8 cellular contexts compared by ENCODE assay signal in genomic region chr3:129121792-129122696, GRCh38. TPM values are rescaled to one million over a fixed set of nuclear protein-coding genes. Genes with fewer than 3 reads are reported as not detected.
DNase-seq lines count a peak whose midpoint lies in the region; ATAC-seq and TF ChIP-seq lines count a peak whose summit lies in the region.

TSS of gene RAB43 (minus strand) at chr3:129121804. CDS start at chr3:129121489, 315 bp downstream.

- no peaks in the 10 kb centered on the region for H3K27me3 Mint-ChIP-seq in Caco-2 (ENCODE audit: insufficient read depth, unreplicated experiment)
- H3K27me3 Mint-ChIP-seq in activated naive CD8-positive, alpha-beta T cell, result no peaks in the 10 kb centered on the region

- no TSS peak for BruUV-seq in Caco-2 (replicated peaks; lab: Mats Ljungman, UMichigan)

- peak within 1 kb of the TSS; percentile 80 for H3K4me3 Mint-ChIP-seq in Caco-2 (ENCODE audit: unreplicated experiment)
- peak within 1 kb of the TSS; percentile 96 for H3K4me3 Mint-ChIP-seq in activated naive CD8-positive, alpha-beta T cell

- POLR2A ChIA-PET in Caco-2 (lab: Charles Lee), result interaction anchor here (0.5 to 1.5 kb wide), 5 partner anchors 87 to 968 kb away, joined by 3 to 7 read pairs (median 3); partner anchors contain the start of genes CFAP92 and COPG1

- no peaks in the 10 kb centered on the region for H3K9me3 ChIP-seq in Caco-2

- H3K4me3 ChIP-seq in Caco-2 (ENCODE audit: low read depth, low read length), result peak within 1 kb of the TSS; percentile 78

- H3K9me3 Mint-ChIP-seq in Caco-2 (ENCODE audit: unreplicated experiment), result no peaks in the 10 kb centered on the region
- no peaks in the 10 kb centered on the region for H3K9me3 Mint-ChIP-seq in activated naive CD8-positive, alpha-beta T cell (ENCODE audit: low read depth)

- intact Hi-C loops in Caco-2 (cut with micrococcal nuclease; ENCODE audit: unreplicated experiment), result loop anchor here (2.0 to 10.0 kb wide), 2 partner anchors 69 to 193 kb away; a partner anchor contains a TSS

- TF ChIP-seq CTCF in Caco-2 (IDR thresholded peaks at IDR 0.05; ENCODE audit: insufficient read depth in 1 of 2, low read depth in 1 of 2, low read length in 1 of 2, severe bottlenecking in 1 of 2, unreplicated experiment in 1 of 2), result no peak

- H3K4me1 ChIP-seq in Caco-2, result peaks cover 34% of the 10 kb centered on the region

- peaks cover 38% of the 10 kb centered on the region for H3K36me3 Mint-ChIP-seq in Caco-2 (ENCODE audit: insufficient read depth, unreplicated experiment)
- H3K36me3 Mint-ChIP-seq in activated naive CD8-positive, alpha-beta T cell, result peaks cover 12% of the 10 kb centered on the region

- no peaks in the 10 kb centered on the region for H3K27me3 ChIP-seq in Caco-2 (replicated peaks; ENCODE audit: control insufficient read depth, insufficient read depth, low read length)

- DNase-seq in Caco-2 (peak; percentile 91), Kasumi-1 (lab: John Stamatoyannopoulos, UW) (peak; percentile 71 to 82), SKM-1 (lab: John Stamatoyannopoulos, UW; ENCODE audit: unreplicated experiment) (peak; percentile 35), globus pallidus (ENCODE audit: low spot score) (peak; percentile 76), nucleus accumbens (lab: John Stamatoyannopoulos, UW) (peak in 55 of 56 donors; percentile 28 to 95 (median 77)), substantia nigra (lab: John Stamatoyannopoulos, UW) (peak in 48 of 49 donors; percentile 26 to 99 (median 72))

- H3K4me1 Mint-ChIP-seq in Caco-2 (ENCODE audit: low read depth, unreplicated experiment), result peaks cover 26% of the 10 kb centered on the region
- H3K4me1 Mint-ChIP-seq in activated naive CD8-positive, alpha-beta T cell (ENCODE audit: low read depth), result peaks cover 33% of the 10 kb centered on the region

- CTCF ChIA-PET in Caco-2 (lab: Charles Lee), result interaction anchor here (0.6 to 3.7 kb wide), 9 partner anchors 12 to 1164 kb away, joined by 3 to 21 read pairs (median 6); no protein-coding TSS in a partner anchor

- H3K36me3 ChIP-seq in Caco-2 (ENCODE audit: control insufficient read depth, insufficient read depth, low read length), result peaks cover 1% of the 10 kb centered on the region

- peak; percentile 30 for ATAC-seq in GM21619 (IDR thresholded peaks at IDR 0.05; ENCODE audit: unreplicated experiment)

- peak within 1 kb of the TSS; percentile 88 for H3K27ac Mint-ChIP-seq in Caco-2 (ENCODE audit: unreplicated experiment)
- H3K27ac Mint-ChIP-seq in activated naive CD8-positive, alpha-beta T cell, result peak within 1 kb of the TSS; percentile 100

- peak within 1 kb of the TSS; percentile 80 for H3K27ac ChIP-seq in substantia nigra (ENCODE audit: low read depth, low read length, poor library complexity, severe bottlenecking)

RNA-seq across cellular contexts. Expression of gene RAB43, which starts in this region (rescaled TPM):
- total RNA-seq in Caco-2 (2022), result 10.8 and 12.3 TPM in 2 replicates

Comparison
In these comparisons a context has a peak if more than half of its experiments do, and no peak if none do; other contexts are left out.
1. Peak in every context shown above with its lines: DNase-seq, ATAC-seq, H3K4me3 ChIP-seq and H3K27ac ChIP-seq.
2. DNase-seq: peak in every context shown above with its lines; median percentile 91 in Caco-2; 77 in nucleus accumbens; 76 in Kasumi-1; 76 in globus pallidus; 72 in substantia nigra; 35 in SKM-1.